40 cellular contexts compared by ENCODE assay signal in genomic region chr19:8079988-8080387, GRCh38. TPM values are rescaled to one million over a fixed set of nuclear protein-coding genes. Genes with fewer than 3 reads are reported as not detected.
"Had no signal": no experiment of that assay in that cellular context is flagged by ENCODE, and none has a peak within 500 bp of the region (broad histone marks: within the 10 kb centered on the region; RNA-seq: fewer than 3 reads in every experiment).

No MANE protein-coding gene starts in this region.

- H3K27me3 Mint-ChIP-seq: activated T-cell treated with anti-CD3 and anti-CD28 coated beads, Interleukin-2, amount 50 U/mL, for 24 hours; type B pancreatic cell had no signal

- ATAC-seq: activated CD4-positive, CD25-positive, alpha-beta regulatory T cell treated with anti-CD3 and anti-CD28 coated beads, Interleukin-2, amount 50 U/mL, for 24 hours; gastrocnemius medialis; natural killer cell; psoas muscle; stimulated activated memory B cell treated with anti-CD40 and anti-IgM and Interleukin-4, amounts not matched to agents 10 μg/mL and 1 μg/mL and 100 μg/mL, for 72 hours; stimulated activated naive CD8-positive, alpha-beta T cell treated with anti-CD3 and anti-CD28 coated beads, Interleukin-15, amount 100 ng/mL, for 72 hours had no signal

- H3K36me3 ChIP-seq: brain microvascular endothelial cell, gastrocnemius medialis, left ventricle myocardium inferior, uterus had no signal

- H3K4me1 ChIP-seq: gastrocnemius medialis, left ventricle myocardium inferior, psoas muscle, uterus had no signal

- H3K9me3 ChIP-seq: gastrocnemius medialis, psoas muscle, uterus had no signal

- H3K4me3 ChIP-seq: coronary artery, dorsolateral prefrontal cortex, gastrocnemius medialis, left ventricle myocardium inferior, lung, psoas muscle, smooth muscle cell, uterus had no signal

- H3K27ac ChIP-seq: brain microvascular endothelial cell, coronary artery, dorsolateral prefrontal cortex, gastrocnemius medialis, left ventricle myocardium inferior, psoas muscle, uterus, VCaP had no signal

- H3K27ac Mint-ChIP-seq: activated naive CD4-positive, alpha-beta T cell treated with anti-CD3 and anti-CD28 coated beads, Interleukin-2, amount 10 ng/mL, durations not matched to agents 7 days and 5 days; activated naive CD8-positive, alpha-beta T cell treated with anti-CD3 and anti-CD28 coated beads, Interleukin-2, amount 10 ng/mL, durations not matched to agents 7 days and 5 days; activated T-cell treated with anti-CD3 and anti-CD28 coated beads, Interleukin-2, amount 50 U/mL, for 24 hours; natural killer cell; stimulated activated memory B cell treated with anti-CD40 and anti-IgM and Interleukin-4, amounts not matched to agents 10 μg/mL and 1 μg/mL and 100 μg/mL, for 72 hours; stimulated activated naive CD8-positive, alpha-beta T cell treated with anti-CD3 and anti-CD28 coated beads, Interleukin-15, amount 100 ng/mL, for 72 hours; type B pancreatic cell had no signal

- H3K27me3 ChIP-seq: brain microvascular endothelial cell, gastrocnemius medialis, uterus had no signal

- H3K9me3 Mint-ChIP-seq: activated naive CD4-positive, alpha-beta T cell treated with anti-CD3 and anti-CD28 coated beads, Interleukin-2, amount 10 ng/mL, durations not matched to agents 7 days and 5 days; activated naive CD8-positive, alpha-beta T cell treated with anti-CD3 and anti-CD28 coated beads, Interleukin-2, amount 10 ng/mL, durations not matched to agents 7 days and 5 days; activated T-cell treated with anti-CD3 and anti-CD28 coated beads, Interleukin-2, amount 50 U/mL, for 24 hours; natural killer cell; type B pancreatic cell had no signal

- H3K4me3 Mint-ChIP-seq: activated naive CD4-positive, alpha-beta T cell treated with anti-CD3 and anti-CD28 coated beads, Interleukin-2, amount 10 ng/mL, durations not matched to agents 7 days and 5 days; activated naive CD8-positive, alpha-beta T cell treated with anti-CD3 and anti-CD28 coated beads, Interleukin-2, amount 10 ng/mL, durations not matched to agents 7 days and 5 days; activated T-cell treated with anti-CD3 and anti-CD28 coated beads, Interleukin-2, amount 50 U/mL, for 24 hours; natural killer cell; stimulated activated memory B cell treated with anti-CD40 and anti-IgM and Interleukin-4, amounts not matched to agents 10 μg/mL and 1 μg/mL and 100 μg/mL, for 72 hours; stimulated activated naive CD8-positive, alpha-beta T cell treated with anti-CD3 and anti-CD28 coated beads, Interleukin-15, amount 100 ng/mL, for 72 hours; type B pancreatic cell had no signal

- H3K4me2 ChIP-seq: smooth muscle cell had no signal

- DNase-seq: activated CD4-positive, alpha-beta T cell treated with anti-CD3 and anti-CD28 coated beads for 48 hours; activated CD4-positive, alpha-beta T cell treated with anti-CD3 and anti-CD28 coated beads, Interleukin-2, amount 50 U/mL, for 48 hours; activated CD8-positive, alpha-beta memory T cell treated with anti-CD3 and anti-CD28 coated beads, Interleukin-2, amount 50 U/mL, for 4 hours; activated gamma-delta T cell; activated naive CD4-positive, alpha-beta T cell treated with anti-CD3 and anti-CD28 coated beads, Interleukin-2, amount 10 ng/mL, durations not matched to agents 7 days and 5 days; activated naive CD8-positive, alpha-beta T cell treated with anti-CD3 and anti-CD28 coated beads, Interleukin-2, amount 10 ng/mL, durations not matched to agents 7 days and 5 days; activated T-cell treated with anti-CD3 and anti-CD28 coated beads, Interleukin-2, amount 50 U/mL, for 24 hours; amniotic stem cell; brain microvascular endothelial cell; dorsolateral prefrontal cortex; effector memory CD4-positive, alpha-beta T cell; erythroblast; gastrocnemius medialis; glutamatergic neuron; left ventricle myocardium inferior; mesendoderm; natural killer cell; psoas muscle; stimulated activated CD4-positive, alpha-beta T cell treated with anti-CD3 and anti-CD28 coated beads, Interleukin-1b, Interleukin-23, amount 100 ng/mL, for 48 hours; stimulated activated CD4-positive, alpha-beta T cell treated with anti-CD3 and anti-CD28 coated beads, Interleukin-4, amount 100 ng/mL, for 4 hours; stimulated activated CD8-positive, alpha-beta memory T cell treated with anti-CD3 and anti-CD28 coated beads, Interleukin-4, amount 100 ng/mL, for 48 hours; stimulated activated naive CD8-positive, alpha-beta T cell treated with anti-CD3 and anti-CD28 coated beads, Interleukin-15, amount 100 ng/mL, for 72 hours; substantia nigra; T-helper 9 cell; uterus had no signal

- H3K4me1 Mint-ChIP-seq: activated naive CD4-positive, alpha-beta T cell treated with anti-CD3 and anti-CD28 coated beads, Interleukin-2, amount 10 ng/mL, durations not matched to agents 7 days and 5 days; natural killer cell; stimulated activated memory B cell treated with anti-CD40 and anti-IgM and Interleukin-4, amounts not matched to agents 10 μg/mL and 1 μg/mL and 100 μg/mL, for 72 hours; stimulated activated naive CD8-positive, alpha-beta T cell treated with anti-CD3 and anti-CD28 coated beads, Interleukin-15, amount 100 ng/mL, for 72 hours had no signal

- H3K36me3 Mint-ChIP-seq: activated naive CD4-positive, alpha-beta T cell treated with anti-CD3 and anti-CD28 coated beads, Interleukin-2, amount 10 ng/mL, durations not matched to agents 7 days and 5 days; activated naive CD8-positive, alpha-beta T cell treated with anti-CD3 and anti-CD28 coated beads, Interleukin-2, amount 10 ng/mL, durations not matched to agents 7 days and 5 days; natural killer cell; stimulated activated memory B cell treated with anti-CD40 and anti-IgM and Interleukin-4, amounts not matched to agents 10 μg/mL and 1 μg/mL and 100 μg/mL, for 72 hours had no signal

- FAIRE-seq: astrocyte, islet of Langerhans, TTC549 had no signal

RNA-seq across cellular contexts. Expression of gene CCL25, which starts 27.4 kb away (rescaled TPM):
- total RNA-seq: activated CD8-positive, alpha-beta memory T cell treated with anti-CD3 and anti-CD28 coated beads for 36 hours; astrocyte; cardiac septum; cerebellum; gastrocnemius medialis; left ventricle myocardium inferior; lung; mononuclear cell; osteocyte; psoas muscle; smooth muscle cell; uterus had no signal
- polyA plus RNA-seq: lung had no signal
